ENCODE assay signal across 1 cellular context in the genomic region with DNA sequence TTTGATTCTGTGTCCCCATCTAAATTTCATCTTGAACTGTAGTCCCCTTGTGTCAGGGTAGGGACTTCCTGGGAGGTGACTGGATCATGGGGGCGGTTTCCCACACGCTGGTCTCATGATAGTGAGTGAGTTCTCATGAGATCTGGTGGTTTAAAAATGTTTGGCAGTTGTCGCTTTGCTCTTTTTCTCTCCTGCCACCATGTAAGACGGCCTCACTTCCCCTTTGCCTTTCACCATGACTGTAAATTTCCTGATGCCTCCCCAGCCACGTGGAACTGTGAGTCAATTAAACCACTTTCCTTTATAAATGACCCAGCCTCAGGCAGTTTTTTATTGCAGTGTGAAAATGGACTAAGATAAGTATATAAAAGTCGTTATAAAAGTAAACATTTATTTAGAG.
A peak's percentile ranks its signal among the peaks of the same experiment; 100 is the strongest.
TF ChIP-seq lines count a peak whose summit lies in the region.

No MANE protein-coding gene starts in this region.

TF ChIP-seq in K562, 482 proteins besides CTCF, POLR2A, EP300 and RAD21 (continued from another document):
- TF ChIP-seq, protein P1, sequence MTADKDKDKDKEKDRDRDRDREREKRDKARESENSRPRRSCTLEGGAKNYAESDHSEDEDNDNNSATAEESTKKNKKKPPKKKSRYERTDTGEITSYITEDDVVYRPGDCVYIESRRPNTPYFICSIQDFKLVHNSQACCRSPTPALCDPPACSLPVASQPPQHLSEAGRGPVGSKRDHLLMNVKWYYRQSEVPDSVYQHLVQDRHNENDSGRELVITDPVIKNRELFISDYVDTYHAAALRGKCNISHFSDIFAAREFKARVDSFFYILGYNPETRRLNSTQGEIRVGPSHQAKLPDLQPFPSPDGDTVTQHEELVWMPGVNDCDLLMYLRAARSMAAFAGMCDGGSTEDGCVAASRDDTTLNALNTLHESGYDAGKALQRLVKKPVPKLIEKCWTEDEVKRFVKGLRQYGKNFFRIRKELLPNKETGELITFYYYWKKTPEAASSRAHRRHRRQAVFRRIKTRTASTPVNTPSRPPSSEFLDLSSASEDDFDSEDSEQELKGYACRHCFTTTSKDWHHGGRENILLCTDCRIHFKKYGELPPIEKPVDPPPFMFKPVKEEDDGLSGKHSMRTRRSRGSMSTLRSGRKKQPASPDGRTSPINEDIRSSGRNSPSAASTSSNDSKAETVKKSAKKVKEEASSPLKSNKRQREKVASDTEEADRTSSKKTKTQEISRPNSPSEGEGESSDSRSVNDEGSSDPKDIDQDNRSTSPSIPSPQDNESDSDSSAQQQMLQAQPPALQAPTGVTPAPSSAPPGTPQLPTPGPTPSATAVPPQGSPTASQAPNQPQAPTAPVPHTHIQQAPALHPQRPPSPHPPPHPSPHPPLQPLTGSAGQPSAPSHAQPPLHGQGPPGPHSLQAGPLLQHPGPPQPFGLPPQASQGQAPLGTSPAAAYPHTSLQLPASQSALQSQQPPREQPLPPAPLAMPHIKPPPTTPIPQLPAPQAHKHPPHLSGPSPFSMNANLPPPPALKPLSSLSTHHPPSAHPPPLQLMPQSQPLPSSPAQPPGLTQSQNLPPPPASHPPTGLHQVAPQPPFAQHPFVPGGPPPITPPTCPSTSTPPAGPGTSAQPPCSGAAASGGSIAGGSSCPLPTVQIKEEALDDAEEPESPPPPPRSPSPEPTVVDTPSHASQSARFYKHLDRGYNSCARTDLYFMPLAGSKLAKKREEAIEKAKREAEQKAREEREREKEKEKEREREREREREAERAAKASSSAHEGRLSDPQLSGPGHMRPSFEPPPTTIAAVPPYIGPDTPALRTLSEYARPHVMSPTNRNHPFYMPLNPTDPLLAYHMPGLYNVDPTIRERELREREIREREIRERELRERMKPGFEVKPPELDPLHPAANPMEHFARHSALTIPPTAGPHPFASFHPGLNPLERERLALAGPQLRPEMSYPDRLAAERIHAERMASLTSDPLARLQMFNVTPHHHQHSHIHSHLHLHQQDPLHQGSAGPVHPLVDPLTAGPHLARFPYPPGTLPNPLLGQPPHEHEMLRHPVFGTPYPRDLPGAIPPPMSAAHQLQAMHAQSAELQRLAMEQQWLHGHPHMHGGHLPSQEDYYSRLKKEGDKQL (CRISPR knock-in tag; IDR thresholded peaks at IDR 0.05; ENCODE audit: borderline replicate concordance), result no peak
- TF ChIP-seq FOXK2 (conservative IDR thresholded peaks at IDR 0.05 in 1 of 2, IDR thresholded peaks at IDR 0.05 in 1 of 2; ENCODE audit: low read depth in 2 of 2), result no peak
- no peak for TF ChIP-seq BCOR (IDR thresholded peaks at IDR 0.05)
- no peak for TF ChIP-seq FOXJ3 (CRISPR knock-in tag; IDR thresholded peaks at IDR 0.05)
- no peak for TF ChIP-seq MAFF (IDR thresholded peaks at IDR 0.05; ENCODE audit: low read length)
- TF ChIP-seq TFAM (CRISPR knock-in tag; conservative IDR thresholded peaks at IDR 0.05), result no peak
- TF ChIP-seq, protein P2, sequence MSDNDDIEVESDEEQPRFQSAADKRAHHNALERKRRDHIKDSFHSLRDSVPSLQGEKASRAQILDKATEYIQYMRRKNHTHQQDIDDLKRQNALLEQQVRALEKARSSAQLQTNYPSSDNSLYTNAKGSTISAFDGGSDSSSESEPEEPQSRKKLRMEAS (CRISPR knock-in tag; IDR thresholded peaks at IDR 0.05), result no peak
- TF ChIP-seq MECOM (CRISPR knock-in tag; IDR thresholded peaks at IDR 0.05), result no peak
- TF ChIP-seq, protein P3, sequence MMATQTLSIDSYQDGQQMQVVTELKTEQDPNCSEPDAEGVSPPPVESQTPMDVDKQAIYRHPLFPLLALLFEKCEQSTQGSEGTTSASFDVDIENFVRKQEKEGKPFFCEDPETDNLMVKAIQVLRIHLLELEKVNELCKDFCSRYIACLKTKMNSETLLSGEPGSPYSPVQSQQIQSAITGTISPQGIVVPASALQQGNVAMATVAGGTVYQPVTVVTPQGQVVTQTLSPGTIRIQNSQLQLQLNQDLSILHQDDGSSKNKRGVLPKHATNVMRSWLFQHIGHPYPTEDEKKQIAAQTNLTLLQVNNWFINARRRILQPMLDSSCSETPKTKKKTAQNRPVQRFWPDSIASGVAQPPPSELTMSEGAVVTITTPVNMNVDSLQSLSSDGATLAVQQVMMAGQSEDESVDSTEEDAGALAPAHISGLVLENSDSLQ (IDR thresholded peaks at IDR 0.05), result no peak
- TF ChIP-seq ZC3H4 (CRISPR knock-in tag; IDR thresholded peaks at IDR 0.05; ENCODE audit: borderline replicate concordance), result no peak
- TF ChIP-seq BACH1 (tag; IDR thresholded peaks at IDR 0.05), result no peak
- TF ChIP-seq ZNF507 (tag; conservative IDR thresholded peaks at IDR 0.05), result no peak
- no peak for TF ChIP-seq ZNF197 (CRISPR knock-in tag; IDR thresholded peaks at IDR 0.05; ENCODE audit: low read depth)
- TF ChIP-seq RBBP5 (IDR thresholded peaks at IDR 0.05; ENCODE audit: borderline replicate concordance, insufficient read depth, low read length, poor library complexity, severe bottlenecking), result no peak
- no peak for TF ChIP-seq NCOA1 (IDR thresholded peaks at IDR 0.05; ENCODE audit: low read depth)
- TF ChIP-seq ETV1 (tag; conservative IDR thresholded peaks at IDR 0.05; ENCODE audit: low read depth), result peak; percentile 29; the same call in 1 of the 2 replicates
- TF ChIP-seq, protein P4, sequence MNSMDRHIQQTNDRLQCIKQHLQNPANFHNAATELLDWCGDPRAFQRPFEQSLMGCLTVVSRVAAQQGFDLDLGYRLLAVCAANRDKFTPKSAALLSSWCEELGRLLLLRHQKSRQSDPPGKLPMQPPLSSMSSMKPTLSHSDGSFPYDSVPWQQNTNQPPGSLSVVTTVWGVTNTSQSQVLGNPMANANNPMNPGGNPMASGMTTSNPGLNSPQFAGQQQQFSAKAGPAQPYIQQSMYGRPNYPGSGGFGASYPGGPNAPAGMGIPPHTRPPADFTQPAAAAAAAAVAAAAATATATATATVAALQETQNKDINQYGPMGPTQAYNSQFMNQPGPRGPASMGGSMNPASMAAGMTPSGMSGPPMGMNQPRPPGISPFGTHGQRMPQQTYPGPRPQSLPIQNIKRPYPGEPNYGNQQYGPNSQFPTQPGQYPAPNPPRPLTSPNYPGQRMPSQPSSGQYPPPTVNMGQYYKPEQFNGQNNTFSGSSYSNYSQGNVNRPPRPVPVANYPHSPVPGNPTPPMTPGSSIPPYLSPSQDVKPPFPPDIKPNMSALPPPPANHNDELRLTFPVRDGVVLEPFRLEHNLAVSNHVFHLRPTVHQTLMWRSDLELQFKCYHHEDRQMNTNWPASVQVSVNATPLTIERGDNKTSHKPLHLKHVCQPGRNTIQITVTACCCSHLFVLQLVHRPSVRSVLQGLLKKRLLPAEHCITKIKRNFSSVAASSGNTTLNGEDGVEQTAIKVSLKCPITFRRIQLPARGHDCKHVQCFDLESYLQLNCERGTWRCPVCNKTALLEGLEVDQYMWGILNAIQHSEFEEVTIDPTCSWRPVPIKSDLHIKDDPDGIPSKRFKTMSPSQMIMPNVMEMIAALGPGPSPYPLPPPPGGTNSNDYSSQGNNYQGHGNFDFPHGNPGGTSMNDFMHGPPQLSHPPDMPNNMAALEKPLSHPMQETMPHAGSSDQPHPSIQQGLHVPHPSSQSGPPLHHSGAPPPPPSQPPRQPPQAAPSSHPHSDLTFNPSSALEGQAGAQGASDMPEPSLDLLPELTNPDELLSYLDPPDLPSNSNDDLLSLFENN (IDR thresholded peaks at IDR 0.05; ENCODE audit: low read depth in 2 of 2, low read length in 2 of 2), result no peak
- no peak for TF ChIP-seq NFYB (IDR thresholded peaks at IDR 0.05; ENCODE audit: extremely low read depth, insufficient read length)
- TF ChIP-seq KLF13 (tag; IDR thresholded peaks at IDR 0.05; ENCODE audit: borderline replicate concordance, low read depth), result no peak
- no peak for TF ChIP-seq GTF2F1 (IDR thresholded peaks at IDR 0.05; ENCODE audit: low read depth, low read length)
- no peak for TF ChIP-seq THRAP3 (IDR thresholded peaks at IDR 0.05; ENCODE audit: borderline replicate concordance)
- TF ChIP-seq, protein P5, sequence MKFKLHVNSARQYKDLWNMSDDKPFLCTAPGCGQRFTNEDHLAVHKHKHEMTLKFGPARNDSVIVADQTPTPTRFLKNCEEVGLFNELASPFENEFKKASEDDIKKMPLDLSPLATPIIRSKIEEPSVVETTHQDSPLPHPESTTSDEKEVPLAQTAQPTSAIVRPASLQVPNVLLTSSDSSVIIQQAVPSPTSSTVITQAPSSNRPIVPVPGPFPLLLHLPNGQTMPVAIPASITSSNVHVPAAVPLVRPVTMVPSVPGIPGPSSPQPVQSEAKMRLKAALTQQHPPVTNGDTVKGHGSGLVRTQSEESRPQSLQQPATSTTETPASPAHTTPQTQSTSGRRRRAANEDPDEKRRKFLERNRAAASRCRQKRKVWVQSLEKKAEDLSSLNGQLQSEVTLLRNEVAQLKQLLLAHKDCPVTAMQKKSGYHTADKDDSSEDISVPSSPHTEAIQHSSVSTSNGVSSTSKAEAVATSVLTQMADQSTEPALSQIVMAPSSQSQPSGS (CRISPR knock-in tag; IDR thresholded peaks at IDR 0.05), result no peak
- TF ChIP-seq RNF2 (IDR thresholded peaks at IDR 0.05), result no peak
- no peak for TF ChIP-seq HEY1 (CRISPR knock-in tag; IDR thresholded peaks at IDR 0.05; ENCODE audit: borderline replicate concordance)
- TF ChIP-seq, protein P6, sequence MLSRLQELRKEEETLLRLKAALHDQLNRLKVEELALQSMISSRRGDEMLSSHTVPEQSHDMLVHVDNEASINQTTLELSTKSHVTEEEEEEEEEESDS (CRISPR knock-in tag; IDR thresholded peaks at IDR 0.05), result no peak
- TF ChIP-seq ZFP1 (CRISPR knock-in tag; IDR thresholded peaks at IDR 0.05), result no peak
- no peak for TF ChIP-seq ZNF282 (CRISPR knock-in tag; IDR thresholded peaks at IDR 0.05)
- TF ChIP-seq EWSR1 (IDR thresholded peaks at IDR 0.05; ENCODE audit: borderline replicate concordance, low read depth, partially characterized antibody), result no peak
- TF ChIP-seq, protein P7, sequence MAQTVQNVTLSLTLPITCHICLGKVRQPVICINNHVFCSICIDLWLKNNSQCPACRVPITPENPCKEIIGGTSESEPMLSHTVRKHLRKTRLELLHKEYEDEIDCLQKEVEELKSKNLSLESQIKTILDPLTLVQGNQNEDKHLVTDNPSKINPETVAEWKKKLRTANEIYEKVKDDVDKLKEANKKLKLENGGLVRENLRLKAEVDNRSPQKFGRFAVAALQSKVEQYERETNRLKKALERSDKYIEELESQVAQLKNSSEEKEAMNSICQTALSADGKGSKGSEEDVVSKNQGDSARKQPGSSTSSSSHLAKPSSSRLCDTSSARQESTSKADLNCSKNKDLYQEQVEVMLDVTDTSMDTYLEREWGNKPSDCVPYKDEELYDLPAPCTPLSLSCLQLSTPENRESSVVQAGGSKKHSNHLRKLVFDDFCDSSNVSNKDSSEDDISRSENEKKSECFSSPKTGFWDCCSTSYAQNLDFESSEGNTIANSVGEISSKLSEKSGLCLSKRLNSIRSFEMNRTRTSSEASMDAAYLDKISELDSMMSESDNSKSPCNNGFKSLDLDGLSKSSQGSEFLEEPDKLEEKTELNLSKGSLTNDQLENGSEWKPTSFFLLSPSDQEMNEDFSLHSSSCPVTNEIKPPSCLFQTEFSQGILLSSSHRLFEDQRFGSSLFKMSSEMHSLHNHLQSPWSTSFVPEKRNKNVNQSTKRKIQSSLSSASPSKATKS (CRISPR knock-in tag; IDR thresholded peaks at IDR 0.05), result no peak
- TF ChIP-seq, protein P8, sequence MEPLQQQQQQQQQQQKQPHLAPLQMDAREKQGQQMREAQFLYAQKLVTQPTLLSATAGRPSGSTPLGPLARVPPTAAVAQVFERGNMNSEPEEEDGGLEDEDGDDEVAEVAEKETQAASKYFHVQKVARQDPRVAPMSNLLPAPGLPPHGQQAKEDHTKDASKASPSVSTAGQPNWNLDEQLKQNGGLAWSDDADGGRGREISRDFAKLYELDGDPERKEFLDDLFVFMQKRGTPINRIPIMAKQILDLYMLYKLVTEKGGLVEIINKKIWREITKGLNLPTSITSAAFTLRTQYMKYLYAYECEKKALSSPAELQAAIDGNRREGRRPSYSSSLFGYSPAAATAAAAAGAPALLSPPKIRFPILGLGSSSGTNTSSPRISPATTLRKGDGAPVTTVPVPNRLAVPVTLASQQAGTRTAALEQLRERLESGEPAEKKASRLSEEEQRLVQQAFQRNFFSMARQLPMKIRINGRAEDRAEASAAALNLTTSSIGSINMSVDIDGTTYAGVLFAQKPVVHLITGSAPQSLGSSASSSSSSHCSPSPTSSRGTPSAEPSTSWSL (CRISPR knock-in tag; IDR thresholded peaks at IDR 0.05; ENCODE audit: borderline replicate concordance), result no peak
- TF ChIP-seq, protein P9, sequence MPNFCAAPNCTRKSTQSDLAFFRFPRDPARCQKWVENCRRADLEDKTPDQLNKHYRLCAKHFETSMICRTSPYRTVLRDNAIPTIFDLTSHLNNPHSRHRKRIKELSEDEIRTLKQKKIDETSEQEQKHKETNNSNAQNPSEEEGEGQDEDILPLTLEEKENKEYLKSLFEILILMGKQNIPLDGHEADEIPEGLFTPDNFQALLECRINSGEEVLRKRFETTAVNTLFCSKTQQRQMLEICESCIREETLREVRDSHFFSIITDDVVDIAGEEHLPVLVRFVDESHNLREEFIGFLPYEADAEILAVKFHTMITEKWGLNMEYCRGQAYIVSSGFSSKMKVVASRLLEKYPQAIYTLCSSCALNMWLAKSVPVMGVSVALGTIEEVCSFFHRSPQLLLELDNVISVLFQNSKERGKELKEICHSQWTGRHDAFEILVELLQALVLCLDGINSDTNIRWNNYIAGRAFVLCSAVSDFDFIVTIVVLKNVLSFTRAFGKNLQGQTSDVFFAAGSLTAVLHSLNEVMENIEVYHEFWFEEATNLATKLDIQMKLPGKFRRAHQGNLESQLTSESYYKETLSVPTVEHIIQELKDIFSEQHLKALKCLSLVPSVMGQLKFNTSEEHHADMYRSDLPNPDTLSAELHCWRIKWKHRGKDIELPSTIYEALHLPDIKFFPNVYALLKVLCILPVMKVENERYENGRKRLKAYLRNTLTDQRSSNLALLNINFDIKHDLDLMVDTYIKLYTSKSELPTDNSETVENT (CRISPR knock-in tag; IDR thresholded peaks at IDR 0.05), result no peak
- no peak for TF ChIP-seq YY1 (IDR thresholded peaks at IDR 0.05; ENCODE audit: borderline replicate concordance in 1 of 3, control insufficient read depth in 1 of 3, extremely low read depth in 1 of 3, insufficient read depth in 3 of 3, insufficient read length in 1 of 3, insufficient replicate concordance in 2 of 3, low read depth in 1 of 3, low read length in 2 of 3)
- TF ChIP-seq, protein P10, sequence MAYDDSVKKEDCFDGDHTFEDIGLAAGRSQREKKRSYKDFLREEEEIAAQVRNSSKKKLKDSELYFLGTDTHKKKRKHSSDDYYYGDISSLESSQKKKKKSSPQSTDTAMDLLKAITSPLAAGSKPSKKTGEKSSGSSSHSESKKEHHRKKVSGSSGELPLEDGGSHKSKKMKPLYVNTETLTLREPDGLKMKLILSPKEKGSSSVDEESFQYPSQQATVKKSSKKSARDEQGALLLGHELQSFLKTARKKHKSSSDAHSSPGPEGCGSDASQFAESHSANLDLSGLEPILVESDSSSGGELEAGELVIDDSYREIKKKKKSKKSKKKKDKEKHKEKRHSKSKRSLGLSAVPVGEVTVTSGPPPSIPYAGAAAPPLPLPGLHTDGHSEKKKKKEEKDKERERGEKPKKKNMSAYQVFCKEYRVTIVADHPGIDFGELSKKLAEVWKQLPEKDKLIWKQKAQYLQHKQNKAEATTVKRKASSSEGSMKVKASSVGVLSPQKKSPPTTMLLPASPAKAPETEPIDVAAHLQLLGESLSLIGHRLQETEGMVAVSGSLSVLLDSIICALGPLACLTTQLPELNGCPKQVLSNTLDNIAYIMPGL (CRISPR knock-in tag; IDR thresholded peaks at IDR 0.05), result no peak
- no peak for TF ChIP-seq LCOR (CRISPR knock-in tag; IDR thresholded peaks at IDR 0.05)
TF ChIP-seq in K562: peak in this region for 28.
